8 cellular contexts compared by ENCODE assay signal in the genomic region with DNA sequence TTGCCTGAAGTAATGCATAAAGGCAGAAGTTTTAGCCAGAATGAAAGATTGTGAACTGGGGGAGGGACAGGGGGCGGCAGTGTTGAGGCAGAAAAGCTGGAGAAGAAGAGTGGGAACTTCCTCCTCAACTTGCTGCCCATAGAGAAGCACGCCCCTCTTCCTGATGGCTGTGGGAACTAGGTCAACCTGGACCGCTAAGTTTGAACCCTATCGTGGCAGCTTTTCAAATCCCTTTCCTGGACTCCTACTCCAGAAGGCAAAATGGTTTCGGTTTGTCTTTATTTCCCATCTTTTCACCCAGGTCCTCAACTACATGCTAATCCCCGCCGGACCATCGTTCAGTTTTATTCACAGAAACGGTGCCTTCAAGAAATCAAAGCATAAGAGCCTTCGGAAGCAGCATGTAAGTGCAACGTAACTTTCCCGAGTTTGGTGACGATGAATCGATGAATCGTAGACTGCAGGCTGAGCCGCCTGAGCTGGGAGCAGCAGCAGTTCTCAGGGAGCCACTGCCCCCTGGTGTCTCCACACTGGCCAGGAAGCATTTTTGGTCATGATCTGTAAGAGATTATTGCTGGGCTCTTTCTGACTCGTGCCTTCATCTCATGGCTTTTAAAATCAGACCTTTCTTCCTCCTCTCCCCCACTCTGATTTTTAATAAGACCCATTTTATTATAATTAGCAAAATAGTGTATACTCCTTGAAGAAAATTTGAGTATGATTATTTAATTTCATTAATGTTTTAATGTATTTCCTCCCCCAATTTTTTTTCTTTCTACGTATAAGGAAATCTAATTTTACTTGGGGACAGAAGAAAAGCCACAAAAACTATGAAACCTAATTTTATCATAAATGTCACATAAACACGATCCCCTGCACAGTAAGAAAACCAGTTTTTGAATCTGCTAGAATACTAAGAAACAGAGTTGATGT. TPM values are rescaled to one million over a fixed set of nuclear protein-coding genes. Genes with fewer than 3 reads are reported as not detected.
DNase-seq lines count a peak whose midpoint lies in the region; ATAC-seq and TF ChIP-seq lines count a peak whose summit lies in the region.

No MANE protein-coding gene starts in this region.

- peak overlapping the region; percentile 92 for H3K27ac Mint-ChIP-seq in activated B cell treated with CpG ODN at 0.5 μM for 24 hours
- H3K27ac Mint-ChIP-seq in central memory CD8-positive, alpha-beta T cell (ENCODE audit: low read depth) = peak overlapping the region; percentile 88

- POLR2A ChIA-PET in AG04449 (lab: Yijun Ruan, JAX) = no interaction called here
- POLR2A ChIA-PET in activated B cell treated with CpG ODN at 0.5 μM for 24 hours (lab: Charles Lee) = interaction anchor here (0.6 to 1.4 kb wide), 4 partner anchors 36 to 367 kb away, joined by 3 to 5 read pairs (median 5); no protein-coding TSS in a partner anchor

- CTCF ChIA-PET in AG04449 (lab: Yijun Ruan, JAX) (interaction anchor here (0.6 to 6.6 kb wide), 45 partner anchors 8 to 934 kb away, joined by 3 to 115 read pairs (median 4); partner anchors contain the start of gene HOPX), activated B cell treated with CpG ODN at 0.5 μM for 24 hours (lab: Charles Lee) (interaction anchor here (0.7 to 2.0 kb wide), 18 partner anchors 9 to 851 kb away, joined by 3 to 36 read pairs (median 4); partner anchors contain the start of genes CEP135, PAICS, PPAT and SPINK2)

- H3K4me1 Mint-ChIP-seq in activated B cell treated with CpG ODN at 0.5 μM for 24 hours = peaks cover 32% of the 10 kb centered on the region
- peaks cover 10% of the 10 kb centered on the region for H3K4me1 Mint-ChIP-seq in central memory CD8-positive, alpha-beta T cell

- peaks cover 6% of the 10 kb centered on the region for H3K36me3 Mint-ChIP-seq in activated B cell treated with CpG ODN at 0.5 μM for 24 hours (ENCODE audit: low read depth)
- H3K36me3 Mint-ChIP-seq in central memory CD8-positive, alpha-beta T cell (ENCODE audit: insufficient read depth) = peaks cover 3% of the 10 kb centered on the region

- H3K4me3 ChIP-seq in AG04449 (ENCODE audit: low read depth, low read length) = peak overlapping the region; percentile 73

- DNase-seq in AG04449 (ENCODE audit: low read depth, low spot score) = peak; percentile 36
- peak; percentile 43 for DNase-seq in NCI-H2227 (lab: John Stamatoyannopoulos, UW; ENCODE audit: unreplicated experiment)
- peak; percentile 61 for DNase-seq in activated B cell treated with CpG ODN at 0.5 μM for 24 hours
- DNase-seq in central memory CD8-positive, alpha-beta T cell (ENCODE audit: low spot score in 2 of 2) = peak; percentile 65 to 71
- peak; percentile 91 for DNase-seq in islet precursor cell
- peak; percentile 78 to 86 (median 81) for DNase-seq in stimulated activated CD4-positive, alpha-beta T cell treated with anti-CD3 and anti-CD28 coated beads, Interleukin-12 subunit alpha, Interleukin-12 subunit beta, amount 100 ng/mL, for 48 hours (ENCODE audit: low read depth in 2 of 3, low spot score in 1 of 3)

- H3K4me3 Mint-ChIP-seq in activated B cell treated with CpG ODN at 0.5 μM for 24 hours = peak overlapping the region; percentile 95
- H3K4me3 Mint-ChIP-seq in central memory CD8-positive, alpha-beta T cell = peak overlapping the region; percentile 97

- TF ChIP-seq CTCF in AG04449 (IDR thresholded peaks at IDR 0.05; ENCODE audit: insufficient read depth, low read length, missing control alignments) (peak; percentile 94), activated B cell treated with CpG ODN at 0.5 μM for 24 hours (IDR thresholded peaks at IDR 0.05) (no peak)

- intact Hi-C loops in activated B cell treated with CpG ODN at 0.5 μM for 24 hours (cut with micrococcal nuclease) = loop anchor here (1.0 to 5.0 kb wide), 11 partner anchors 21 to 375 kb away; partner anchors contain the start of genes ARL9, SPINK2 and SRP72

- H3K9me3 Mint-ChIP-seq in activated B cell treated with CpG ODN at 0.5 μM for 24 hours = no peaks in the 10 kb centered on the region
- no peaks in the 10 kb centered on the region for H3K9me3 Mint-ChIP-seq in central memory CD8-positive, alpha-beta T cell

- no peaks in the 10 kb centered on the region for H3K27me3 Mint-ChIP-seq in activated B cell treated with CpG ODN at 0.5 μM for 24 hours
- H3K27me3 Mint-ChIP-seq in central memory CD8-positive, alpha-beta T cell = no peaks in the 10 kb centered on the region

- ATAC-seq in GM18867 (IDR thresholded peaks at IDR 0.05; ENCODE audit: unreplicated experiment) (peak; percentile 96), HG03139 (IDR thresholded peaks at IDR 0.05; ENCODE audit: unreplicated experiment) (peak; percentile 87), activated B cell treated with CpG ODN at 0.5 μM for 24 hours (ENCODE audit: low read depth) (peak; percentile 98)
- ATAC-seq in central memory CD8-positive, alpha-beta T cell (replicated peaks; ENCODE audit: extremely low read depth, poor library complexity, severe bottlenecking) = peak; percentile 96

RNA-seq across cellular contexts. Expression of gene SPINK2, which starts 21.4 kb away (rescaled TPM):
- 1.2 TPM in 1 of 2 replicates, not detected in the other for total RNA-seq in activated B cell treated with CpG ODN at 0.5 μM for 24 hours

Comparison
In these comparisons a context has a peak if more than half of its experiments do, and no peak if none do; other contexts are left out.
1. Peak in every context shown above with its lines: DNase-seq, ATAC-seq and H3K4me3 ChIP-seq.
2. DNase-seq: peak in every context shown above with its lines; median percentile 91 in islet precursor cell; 81 in stimulated activated CD4-positive, alpha-beta T cell treated with anti-CD3 and anti-CD28 coated beads, Interleukin-12 subunit alpha, Interleukin-12 subunit beta, amount 100 ng/mL, for 48 hours; 68 in central memory CD8-positive, alpha-beta T cell; 61 in activated B cell treated with CpG ODN at 0.5 μM for 24 hours; 43 in NCI-H2227; 36 in AG04449.